Comparison of ENCODE assay signal across 2 cellular contexts in the genomic region with DNA sequence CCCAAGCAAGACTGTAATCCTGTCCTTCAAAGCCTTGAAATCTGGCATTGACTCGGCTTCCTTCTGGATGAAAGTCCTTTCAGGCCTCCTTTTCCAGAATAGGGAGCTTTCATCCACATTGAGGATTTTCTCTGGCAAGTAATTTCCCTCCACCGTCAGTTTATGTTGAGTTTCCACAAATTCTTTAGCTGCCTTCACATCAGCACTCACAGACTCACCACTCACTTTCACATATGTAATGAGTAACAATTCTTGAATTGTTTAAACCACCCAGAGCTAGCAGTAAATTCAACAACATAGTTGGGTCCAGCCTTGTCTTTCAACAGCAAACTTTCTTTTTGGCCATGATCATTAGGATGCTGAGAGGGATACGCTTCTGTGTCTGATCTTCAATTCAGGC.
TF ChIP-seq lines count a peak whose summit lies in the region.

No MANE protein-coding gene starts in this region.

TF ChIP-seq in IMR-90, 13 proteins besides CTCF, POLR2A, EP300 and RAD21:
- no peak for TF ChIP-seq FOS (IDR thresholded peaks at IDR 0.05; ENCODE audit: low read depth, low read length)
- TF ChIP-seq, protein P1, sequence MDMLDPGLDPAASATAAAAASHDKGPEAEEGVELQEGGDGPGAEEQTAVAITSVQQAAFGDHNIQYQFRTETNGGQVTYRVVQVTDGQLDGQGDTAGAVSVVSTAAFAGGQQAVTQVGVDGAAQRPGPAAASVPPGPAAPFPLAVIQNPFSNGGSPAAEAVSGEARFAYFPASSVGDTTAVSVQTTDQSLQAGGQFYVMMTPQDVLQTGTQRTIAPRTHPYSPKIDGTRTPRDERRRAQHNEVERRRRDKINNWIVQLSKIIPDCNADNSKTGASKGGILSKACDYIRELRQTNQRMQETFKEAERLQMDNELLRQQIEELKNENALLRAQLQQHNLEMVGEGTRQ (IDR thresholded peaks at IDR 0.05; ENCODE audit: low read depth, low read length) = no peak
- TF ChIP-seq RCOR1 (IDR thresholded peaks at IDR 0.05; ENCODE audit: insufficient replicate concordance, low read length) = no peak
- no peak for TF ChIP-seq RFX5 (IDR thresholded peaks at IDR 0.05; ENCODE audit: low read depth, low read length)
- no peak for TF ChIP-seq CEBPB (IDR thresholded peaks at IDR 0.05; ENCODE audit: low read depth, low read length)
- TF ChIP-seq BHLHE40 (IDR thresholded peaks at IDR 0.05; ENCODE audit: low read depth, low read length) = no peak
- TF ChIP-seq, protein P2, sequence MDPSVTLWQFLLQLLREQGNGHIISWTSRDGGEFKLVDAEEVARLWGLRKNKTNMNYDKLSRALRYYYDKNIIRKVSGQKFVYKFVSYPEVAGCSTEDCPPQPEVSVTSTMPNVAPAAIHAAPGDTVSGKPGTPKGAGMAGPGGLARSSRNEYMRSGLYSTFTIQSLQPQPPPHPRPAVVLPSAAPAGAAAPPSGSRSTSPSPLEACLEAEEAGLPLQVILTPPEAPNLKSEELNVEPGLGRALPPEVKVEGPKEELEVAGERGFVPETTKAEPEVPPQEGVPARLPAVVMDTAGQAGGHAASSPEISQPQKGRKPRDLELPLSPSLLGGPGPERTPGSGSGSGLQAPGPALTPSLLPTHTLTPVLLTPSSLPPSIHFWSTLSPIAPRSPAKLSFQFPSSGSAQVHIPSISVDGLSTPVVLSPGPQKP (IDR thresholded peaks at IDR 0.05; ENCODE audit: borderline replicate concordance, low read depth, low read length) = no peak
- TF ChIP-seq CHD1 (IDR thresholded peaks at IDR 0.05; ENCODE audit: low read depth, low read length) = no peak
- TF ChIP-seq NFE2L2 (IDR thresholded peaks at IDR 0.05; ENCODE audit: low read depth, low read length) = no peak
- no peak for TF ChIP-seq MXI1 (IDR thresholded peaks at IDR 0.05; ENCODE audit: borderline replicate concordance, low read depth, low read length)

TF ChIP-seq in WTC11, 78 proteins besides CTCF, POLR2A, EP300 and RAD21:
- TF ChIP-seq MXD4 (CRISPR knock-in tag; IDR thresholded peaks at IDR 0.05; ENCODE audit: borderline replicate concordance) = no peak
- no peak for TF ChIP-seq NR2C2 (CRISPR knock-in tag; IDR thresholded peaks at IDR 0.05)
- TF ChIP-seq NFATC4 (CRISPR knock-in tag; IDR thresholded peaks at IDR 0.05) = no peak
- TF ChIP-seq, protein P3, sequence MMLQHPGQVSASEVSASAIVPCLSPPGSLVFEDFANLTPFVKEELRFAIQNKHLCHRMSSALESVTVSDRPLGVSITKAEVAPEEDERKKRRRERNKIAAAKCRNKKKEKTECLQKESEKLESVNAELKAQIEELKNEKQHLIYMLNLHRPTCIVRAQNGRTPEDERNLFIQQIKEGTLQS (CRISPR knock-in tag; conservative IDR thresholded peaks at IDR 0.05) = no peak
- TF ChIP-seq EMX1 (CRISPR knock-in tag; IDR thresholded peaks at IDR 0.05) = no peak
- TF ChIP-seq, protein P1 (CRISPR knock-in tag; IDR thresholded peaks at IDR 0.05) = no peak
- no peak for TF ChIP-seq NR1H2 (CRISPR knock-in tag; IDR thresholded peaks at IDR 0.05)
- TF ChIP-seq, protein P4, sequence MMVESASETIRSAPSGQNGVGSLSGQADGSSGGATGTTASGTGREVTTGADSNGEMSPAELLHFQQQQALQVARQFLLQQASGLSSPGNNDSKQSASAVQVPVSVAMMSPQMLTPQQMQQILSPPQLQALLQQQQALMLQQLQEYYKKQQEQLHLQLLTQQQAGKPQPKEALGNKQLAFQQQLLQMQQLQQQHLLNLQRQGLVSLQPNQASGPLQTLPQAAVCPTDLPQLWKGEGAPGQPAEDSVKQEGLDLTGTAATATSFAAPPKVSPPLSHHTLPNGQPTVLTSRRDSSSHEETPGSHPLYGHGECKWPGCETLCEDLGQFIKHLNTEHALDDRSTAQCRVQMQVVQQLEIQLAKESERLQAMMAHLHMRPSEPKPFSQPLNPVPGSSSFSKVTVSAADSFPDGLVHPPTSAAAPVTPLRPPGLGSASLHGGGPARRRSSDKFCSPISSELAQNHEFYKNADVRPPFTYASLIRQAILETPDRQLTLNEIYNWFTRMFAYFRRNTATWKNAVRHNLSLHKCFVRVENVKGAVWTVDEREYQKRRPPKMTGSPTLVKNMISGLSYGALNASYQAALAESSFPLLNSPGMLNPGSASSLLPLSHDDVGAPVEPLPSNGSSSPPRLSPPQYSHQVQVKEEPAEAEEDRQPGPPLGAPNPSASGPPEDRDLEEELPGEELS (CRISPR knock-in tag; IDR thresholded peaks at IDR 0.05) = no peak
- no peak for TF ChIP-seq SOX15 (CRISPR knock-in tag; IDR thresholded peaks at IDR 0.05)
- TF ChIP-seq, protein P5, sequence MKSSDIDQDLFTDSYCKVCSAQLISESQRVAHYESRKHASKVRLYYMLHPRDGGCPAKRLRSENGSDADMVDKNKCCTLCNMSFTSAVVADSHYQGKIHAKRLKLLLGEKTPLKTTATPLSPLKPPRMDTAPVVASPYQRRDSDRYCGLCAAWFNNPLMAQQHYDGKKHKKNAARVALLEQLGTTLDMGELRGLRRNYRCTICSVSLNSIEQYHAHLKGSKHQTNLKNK (CRISPR knock-in tag; IDR thresholded peaks at IDR 0.05) = no peak
- no peak for TF ChIP-seq JUN (CRISPR knock-in tag; IDR thresholded peaks at IDR 0.05)
- TF ChIP-seq, protein P6, sequence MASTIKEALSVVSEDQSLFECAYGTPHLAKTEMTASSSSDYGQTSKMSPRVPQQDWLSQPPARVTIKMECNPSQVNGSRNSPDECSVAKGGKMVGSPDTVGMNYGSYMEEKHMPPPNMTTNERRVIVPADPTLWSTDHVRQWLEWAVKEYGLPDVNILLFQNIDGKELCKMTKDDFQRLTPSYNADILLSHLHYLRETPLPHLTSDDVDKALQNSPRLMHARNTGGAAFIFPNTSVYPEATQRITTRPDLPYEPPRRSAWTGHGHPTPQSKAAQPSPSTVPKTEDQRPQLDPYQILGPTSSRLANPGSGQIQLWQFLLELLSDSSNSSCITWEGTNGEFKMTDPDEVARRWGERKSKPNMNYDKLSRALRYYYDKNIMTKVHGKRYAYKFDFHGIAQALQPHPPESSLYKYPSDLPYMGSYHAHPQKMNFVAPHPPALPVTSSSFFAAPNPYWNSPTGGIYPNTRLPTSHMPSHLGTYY (CRISPR knock-in tag; IDR thresholded peaks at IDR 0.05) = no peak
- TF ChIP-seq ZNF416 (CRISPR knock-in tag; IDR thresholded peaks at IDR 0.05) = no peak
- TF ChIP-seq FOXK1 (CRISPR knock-in tag; IDR thresholded peaks at IDR 0.05) = no peak
- TF ChIP-seq, protein P7, sequence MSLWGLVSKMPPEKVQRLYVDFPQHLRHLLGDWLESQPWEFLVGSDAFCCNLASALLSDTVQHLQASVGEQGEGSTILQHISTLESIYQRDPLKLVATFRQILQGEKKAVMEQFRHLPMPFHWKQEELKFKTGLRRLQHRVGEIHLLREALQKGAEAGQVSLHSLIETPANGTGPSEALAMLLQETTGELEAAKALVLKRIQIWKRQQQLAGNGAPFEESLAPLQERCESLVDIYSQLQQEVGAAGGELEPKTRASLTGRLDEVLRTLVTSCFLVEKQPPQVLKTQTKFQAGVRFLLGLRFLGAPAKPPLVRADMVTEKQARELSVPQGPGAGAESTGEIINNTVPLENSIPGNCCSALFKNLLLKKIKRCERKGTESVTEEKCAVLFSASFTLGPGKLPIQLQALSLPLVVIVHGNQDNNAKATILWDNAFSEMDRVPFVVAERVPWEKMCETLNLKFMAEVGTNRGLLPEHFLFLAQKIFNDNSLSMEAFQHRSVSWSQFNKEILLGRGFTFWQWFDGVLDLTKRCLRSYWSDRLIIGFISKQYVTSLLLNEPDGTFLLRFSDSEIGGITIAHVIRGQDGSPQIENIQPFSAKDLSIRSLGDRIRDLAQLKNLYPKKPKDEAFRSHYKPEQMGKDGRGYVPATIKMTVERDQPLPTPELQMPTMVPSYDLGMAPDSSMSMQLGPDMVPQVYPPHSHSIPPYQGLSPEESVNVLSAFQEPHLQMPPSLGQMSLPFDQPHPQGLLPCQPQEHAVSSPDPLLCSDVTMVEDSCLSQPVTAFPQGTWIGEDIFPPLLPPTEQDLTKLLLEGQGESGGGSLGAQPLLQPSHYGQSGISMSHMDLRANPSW (CRISPR knock-in tag; conservative IDR thresholded peaks at IDR 0.05; ENCODE audit: low read depth) = no peak
- TF ChIP-seq NR3C1 (CRISPR knock-in tag; conservative IDR thresholded peaks at IDR 0.05; ENCODE audit: low read depth) = no peak
- TF ChIP-seq RELA (CRISPR knock-in tag; IDR thresholded peaks at IDR 0.05; ENCODE audit: borderline replicate concordance) = no peak
- no peak for TF ChIP-seq ESRRA (CRISPR knock-in tag; IDR thresholded peaks at IDR 0.05; ENCODE audit: borderline replicate concordance)
- TF ChIP-seq TP53 (CRISPR knock-in tag; IDR thresholded peaks at IDR 0.05) = no peak
- no peak for TF ChIP-seq CBFB (CRISPR knock-in tag; IDR thresholded peaks at IDR 0.05; ENCODE audit: low read depth)
TF ChIP-seq in WTC11: peak in this region for 0.
